10 cellular contexts compared by ENCODE assay signal in the genomic region with DNA sequence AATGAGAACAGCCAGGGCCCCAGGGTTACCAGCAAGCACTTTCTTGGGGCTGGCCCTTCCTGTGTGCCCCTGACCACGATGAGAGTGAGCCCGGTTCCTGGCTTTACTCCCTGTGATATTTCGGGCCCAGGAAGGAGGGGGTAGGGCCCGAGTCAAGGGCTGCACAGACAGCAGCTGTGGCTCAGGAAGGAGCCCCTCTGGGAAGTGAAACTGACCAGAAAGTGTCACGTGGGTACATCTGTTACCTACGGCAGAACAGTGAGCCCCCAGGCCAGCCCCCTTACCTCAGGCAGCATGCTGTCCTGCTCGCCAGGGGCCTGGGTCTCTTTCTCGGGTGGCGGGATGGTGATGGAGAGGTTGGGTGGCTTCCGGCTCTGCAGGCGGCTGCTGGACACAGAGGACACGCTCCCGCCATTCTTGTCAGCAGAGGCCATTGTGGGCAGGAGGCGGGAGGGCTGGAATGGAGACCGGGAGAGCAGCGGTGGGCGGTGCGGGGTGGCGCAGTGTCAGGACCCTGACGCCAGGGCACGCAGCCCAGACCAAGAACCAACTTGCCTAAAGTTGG. TPM values are rescaled to one million over a fixed set of nuclear protein-coding genes. Genes with fewer than 3 reads are reported as not detected.
DNase-seq lines count a peak whose midpoint lies in the region; ATAC-seq, FAIRE-seq and TF ChIP-seq lines count a peak whose summit lies in the region.
"Had no signal": no experiment of that assay in that cellular context is flagged by ENCODE, and none has a peak within 500 bp of the region (broad histone marks: within the 10 kb centered on the region; RNA-seq: fewer than 3 reads in every experiment).

No MANE protein-coding gene starts in this region.

- H3K4me3 ChIP-seq in tibial artery = no peak overlapping the region
- H3K4me3 ChIP-seq: pancreas had no signal

- H3K4me3 Mint-ChIP-seq in memory B cell = peak overlapping the region; percentile 85
- H3K4me3 Mint-ChIP-seq: activated naive CD4-positive, alpha-beta T cell treated with anti-CD3 and anti-CD28 coated beads, Interleukin-2, amount 50 U/mL, for 24 hours had no signal

- TF ChIP-seq POLR2A in GM12891 (IDR thresholded peaks at IDR 0.05; ENCODE audit: low read depth, low read length) = no peak

- H3K27ac ChIP-seq in tibial artery = no peak overlapping the region
- H3K27ac ChIP-seq: pancreas had no signal

- TF ChIP-seq CTCF in tibial artery (IDR thresholded peaks at IDR 0.05) = no peak

- H3K4me1 ChIP-seq in tibial artery = no peaks in the 10 kb centered on the region
- H3K4me1 ChIP-seq: pancreas had no signal

- H3K27ac Mint-ChIP-seq in memory B cell = peak overlapping the region; percentile 95
- H3K27ac Mint-ChIP-seq: activated naive CD4-positive, alpha-beta T cell treated with anti-CD3 and anti-CD28 coated beads, Interleukin-2, amount 50 U/mL, for 24 hours had no signal

- ATAC-seq in GM21786 (IDR thresholded peaks at IDR 0.05; ENCODE audit: unreplicated experiment) (peak; percentile 66), memory B cell (ENCODE audit: low read depth) (peak; percentile 68)

- peak; percentile 73 for DNase-seq in GM12891 (ENCODE audit: insufficient read length, low spot score)
- peak; percentile 79 for DNase-seq in NOMO-1 treated with DMSO at 0.1 percent for 48 hours (lab: John Stamatoyannopoulos, UW; ENCODE audit: unreplicated experiment)
- DNase-seq in memory B cell (ENCODE audit: low spot score in 2 of 2) = peak; percentile 58 to 62
- DNase-seq in activated naive CD4-positive, alpha-beta T cell (lab: John Stamatoyannopoulos, UW) = no peak
- DNase-seq in HPDE6-E6E7 (ENCODE audit: extremely low spot score) = no peak
- no peak for DNase-seq in tibial artery
- DNase-seq in NCI-H69 (lab: John Stamatoyannopoulos, UW) = no peak

- H3K9me3 ChIP-seq in tibial artery = no peaks in the 10 kb centered on the region
- H3K9me3 ChIP-seq: pancreas had no signal

- peaks cover 20% of the 10 kb centered on the region for H3K36me3 Mint-ChIP-seq in memory B cell

- peaks cover 43% of the 10 kb centered on the region for H3K4me1 Mint-ChIP-seq in memory B cell
- H3K4me1 Mint-ChIP-seq: activated naive CD4-positive, alpha-beta T cell treated with anti-CD3 and anti-CD28 coated beads, Interleukin-2, amount 50 U/mL, for 24 hours had no signal

- intact Hi-C loops in tibial artery (cut with DNase I; ENCODE audit: low total_unique reads) = no loop called here

- peaks cover 0 to 34% (median 0%) of the 10 kb centered on the region in 3 donors for H3K36me3 ChIP-seq in tibial artery
- H3K36me3 ChIP-seq: pancreas had no signal

- peak; percentile 99 for FAIRE-seq in GM12891 (lab: Jason Lieb, UNC)
- FAIRE-seq: pancreas had no signal

- no peaks in the 10 kb centered on the region for H3K9me3 Mint-ChIP-seq in memory B cell
- H3K9me3 Mint-ChIP-seq: activated naive CD4-positive, alpha-beta T cell treated with anti-CD3 and anti-CD28 coated beads, Interleukin-2, amount 50 U/mL, for 24 hours had no signal

- no peaks in the 10 kb centered on the region for H3K27me3 ChIP-seq in tibial artery
- H3K27me3 ChIP-seq: pancreas had no signal

- H3K27me3 Mint-ChIP-seq in memory B cell = no peaks in the 10 kb centered on the region
- H3K27me3 Mint-ChIP-seq: activated naive CD4-positive, alpha-beta T cell treated with anti-CD3 and anti-CD28 coated beads, Interleukin-2, amount 50 U/mL, for 24 hours had no signal

TF ChIP-seq in GM12891, 5 proteins besides CTCF, POLR2A, EP300 and RAD21:
- TF ChIP-seq POLR2AphosphoS5 (IDR thresholded peaks at IDR 0.05; ENCODE audit: low read depth, low read length) = no peak
- TF ChIP-seq POU2F2 (IDR thresholded peaks at IDR 0.05; ENCODE audit: low read depth, low read length) = peak; percentile 68; the same call in 1 of the 2 replicates
- peak; percentile 51; the same call in 1 of the 2 replicates for TF ChIP-seq TAF1 (IDR thresholded peaks at IDR 0.05; ENCODE audit: low read depth, low read length)
- TF ChIP-seq PAX5 (IDR thresholded peaks at IDR 0.05; ENCODE audit: insufficient read depth, low read length, severe bottlenecking) = no peak
- TF ChIP-seq SPI1 (IDR thresholded peaks at IDR 0.05; ENCODE audit: low read depth, low read length) = peak; percentile 89

RNA-seq across cellular contexts. Expression of a gene that starts 13.8 kb away (rescaled TPM):
- 0.13 TPM for polyA plus RNA-seq in GM12891 (2012; ENCODE audit: low read depth, missing spikeins)

RNA-seq across cellular contexts. Expression of a gene that starts 20.1 kb away (rescaled TPM):
- polyA plus RNA-seq in GM12891 (2012; ENCODE audit: low read depth, missing spikeins) = 11.8 TPM

RNA-seq across cellular contexts. Expression of a gene that starts 28.2 kb away (rescaled TPM):
- polyA plus RNA-seq in GM12891 (2012; ENCODE audit: low read depth, missing spikeins) = 14.6 TPM

RNA-seq across cellular contexts. Expression of a gene that starts 56.3 kb away (rescaled TPM):
- polyA plus RNA-seq in GM12891 (2012; ENCODE audit: low read depth, missing spikeins) = not detected

RNA-seq across cellular contexts. Expression of a gene that starts 58.7 kb away (rescaled TPM):
- 0.23 TPM for polyA plus RNA-seq in GM12891 (2012; ENCODE audit: low read depth, missing spikeins)

Comparison
In these comparisons a context has a peak if more than half of its experiments do, and no peak if none do; other contexts are left out.
1. DNase-seq: peak in GM12891 (single experiment), NOMO-1 treated with DMSO at 0.1 percent for 48 hours (single experiment) and memory B cell (2 of 2); none in activated naive CD4-positive, alpha-beta T cell (0 of 4), HPDE6-E6E7 (single experiment), tibial artery (0 of 2) and NCI-H69 (single experiment).